8 cellular contexts compared by ENCODE assay signal in the genomic region with DNA sequence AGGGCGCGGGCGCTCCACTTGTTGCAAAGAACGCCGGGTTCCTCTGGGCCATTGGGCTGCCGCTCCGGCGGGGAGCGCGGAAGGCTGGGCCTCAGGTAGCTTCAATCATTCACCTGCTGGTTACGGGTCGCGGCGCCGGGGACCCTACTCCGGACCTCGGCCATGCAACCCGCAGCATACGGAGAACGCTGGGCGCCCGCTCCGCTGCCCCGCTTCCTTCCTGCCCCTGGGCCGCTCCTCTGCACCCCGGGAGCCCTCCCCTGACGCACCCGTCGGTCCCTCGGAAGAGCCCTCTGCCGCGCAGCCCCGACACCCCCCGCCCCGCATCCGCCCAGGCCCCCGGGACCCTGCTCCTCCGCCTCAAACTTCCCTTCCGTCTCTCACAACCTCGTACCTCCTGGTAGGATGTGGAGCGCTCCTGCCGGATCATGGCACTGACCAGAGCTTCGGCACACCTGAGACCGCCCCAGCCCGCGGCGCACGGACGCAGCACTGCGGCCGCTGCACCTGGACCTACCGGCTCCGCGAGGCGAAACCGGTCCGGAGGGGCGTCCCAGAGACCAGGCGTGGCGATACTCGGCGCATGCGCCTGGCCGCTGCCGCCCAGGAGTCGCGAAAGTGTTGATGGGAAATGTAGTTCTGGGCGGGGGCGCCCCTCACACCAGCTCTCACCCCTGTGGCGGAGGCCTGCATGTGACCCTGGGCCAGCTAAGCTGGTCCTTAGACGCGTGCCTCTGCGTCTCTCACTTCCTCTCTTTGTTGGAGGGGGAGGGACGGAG. TPM values are rescaled to one million over a fixed set of nuclear protein-coding genes. Genes with fewer than 3 reads are reported as not detected.
DNase-seq lines count a peak whose midpoint lies in the region; ATAC-seq, FAIRE-seq and TF ChIP-seq lines count a peak whose summit lies in the region.

A gene (minus strand): TSS at position 559 of the 779 bp plus-strand sequence. CDS start 129 bp downstream, at position 430.

- H3K27me3 ChIP-seq in left ventricle myocardium inferior (ENCODE audit: low read depth), result no peaks in the 10 kb centered on the region
- H3K27me3 ChIP-seq in prostate gland (replicated peaks; ENCODE audit: insufficient read depth), result no peaks in the 10 kb centered on the region

- TF ChIP-seq CTCF in left ventricle myocardium inferior (IDR thresholded peaks at IDR 0.05; ENCODE audit: borderline replicate concordance) (peak; percentile 12), prostate gland (IDR thresholded peaks at IDR 0.05) (peak in 1 of 4 experiments; percentile 26)

- TF ChIP-seq POLR2A in GM12892 (IDR thresholded peaks at IDR 0.05; ENCODE audit: low read depth, low read length) (peak; percentile 83), prostate gland (IDR thresholded peaks at IDR 0.05) (peak; percentile 84)

- peak; percentile 96 for ATAC-seq in HG02763 (IDR thresholded peaks at IDR 0.05; ENCODE audit: unreplicated experiment)

- peak within 1 kb of the TSS; percentile 54 for H3K27ac ChIP-seq in left ventricle myocardium inferior (replicated peaks)
- H3K27ac ChIP-seq in prostate gland, result peak within 1 kb of the TSS; percentile 56 to 59
- H3K27ac ChIP-seq in urinary bladder (ENCODE audit: low read depth), result no peak within 1 kb of the TSS

- H3K36me3 ChIP-seq in left ventricle myocardium inferior (peaks cover 21% of the 10 kb centered on the region), prostate gland (no peaks in the 10 kb centered on the region), urinary bladder (ENCODE audit: insufficient read depth) (peaks cover 2% of the 10 kb centered on the region)

- peak; percentile 95 for DNase-seq in GM12892 (ENCODE audit: insufficient read length)
- DNase-seq in NCI-H1417 treated with DMSO at 0.1 percent for 48 hours (lab: John Stamatoyannopoulos, UW), result peak; percentile 30
- DNase-seq in T-helper 1 cell, result peak; percentile 77 to 91 (median 82)
- DNase-seq in amniotic epithelial cell (ENCODE audit: low read depth), result peak; percentile 67
- peak; percentile 90 for DNase-seq in left ventricle myocardium inferior
- peak; percentile 84 for DNase-seq in prostate gland (ENCODE audit: low spot score)

- peak within 1 kb of the TSS; percentile 95 for H3K4me3 ChIP-seq in left ventricle myocardium inferior
- H3K4me3 ChIP-seq in prostate gland, result peak within 1 kb of the TSS; percentile 61 to 66
- peak within 1 kb of the TSS; percentile 78 for H3K4me3 ChIP-seq in urinary bladder (ENCODE audit: low read depth, low read length)

- H3K4me1 ChIP-seq in left ventricle myocardium inferior, result peaks cover 19% of the 10 kb centered on the region
- no peaks in the 10 kb centered on the region for H3K4me1 ChIP-seq in prostate gland (replicated peaks)
- no peaks in the 10 kb centered on the region for H3K4me1 ChIP-seq in urinary bladder (ENCODE audit: insufficient read depth)

- under 1% methylated on average over 57 of the region's 74 CpGs for WGBS in prostate gland
- under 1% methylated on average over 74 of the region's 74 CpGs for WGBS in urinary bladder

- FAIRE-seq in GM12892 (lab: Jason Lieb, UNC), result peak; percentile 96

- H3K9me3 ChIP-seq in left ventricle myocardium inferior (replicated peaks), result no peaks in the 10 kb centered on the region
- H3K9me3 ChIP-seq in prostate gland, result no peaks in the 10 kb centered on the region

- intact Hi-C loops in left ventricle myocardium inferior (cut with micrococcal nuclease) (no loop called here), prostate gland (cut with DNase I) (no loop called here)

RNA-seq across cellular contexts. Expression of the gene that starts here (rescaled TPM):
- polyA plus RNA-seq in GM12892 (2012; ENCODE audit: missing spikeins), result 11.2 TPM
- total RNA-seq in left ventricle myocardium inferior (2.6 TPM), prostate gland (1 to 10 TPM; 5.6 to 6.4 TPM), urinary bladder (5.3 TPM)
- 3.8 TPM for polyA plus RNA-seq in urinary bladder

Comparison
In these comparisons a context has a peak if more than half of its experiments do, and no peak if none do; other contexts are left out.
1. DNase-seq: peak in every context shown above with its lines; median percentile 95 in GM12892; 90 in left ventricle myocardium inferior; 84 in prostate gland; 82 in T-helper 1 cell; 67 in amniotic epithelial cell; 30 in NCI-H1417 treated with DMSO at 0.1 percent for 48 hours.